ENCODE assay signal across 8 cellular contexts in genomic region chr4:169115897-169116254, GRCh38.
DNase-seq lines count a peak whose midpoint lies in the region; ATAC-seq and TF ChIP-seq lines count a peak whose summit lies in the region.

No MANE protein-coding gene starts in this region.

- peaks cover 4% of the 10 kb centered on the region for H3K9me3 Mint-ChIP-seq in WTC11
- no peaks in the 10 kb centered on the region for H3K9me3 Mint-ChIP-seq in activated CD8-positive, alpha-beta memory T cell treated with anti-CD3 and anti-CD28 coated beads, Interleukin-2, amount 10 ng/mL, durations not matched to agents 7 days and 5 days (ENCODE audit: low read depth)

- CTCF ChIA-PET in AG04449 (lab: Yijun Ruan, JAX) (interaction anchor here (0.6 to 2.2 kb wide), 11 partner anchors 11 to 370 kb away, joined by 3 to 15 read pairs (median 5); partner anchors contain the start of gene CBR4), WTC11 (lab: Charles Lee) (interaction anchor here (0.6 to 0.8 kb wide), 2 partner anchors 13 to 377 kb away, joined by 3 read pairs; no protein-coding TSS in a partner anchor)
- CTCF ChIA-PET in activated CD8-positive, alpha-beta memory T cell treated with anti-CD3 and anti-CD28 coated beads, Interleukin-2, amount 10 ng/mL, durations not matched to agents 7 days and 5 days (lab: Charles Lee): no interaction called here

- H3K36me3 Mint-ChIP-seq in WTC11: peaks cover 26% of the 10 kb centered on the region
- no peaks in the 10 kb centered on the region for H3K36me3 Mint-ChIP-seq in activated CD8-positive, alpha-beta memory T cell treated with anti-CD3 and anti-CD28 coated beads, Interleukin-2, amount 10 ng/mL, durations not matched to agents 7 days and 5 days

- H3K4me3 ChIP-seq in AG04449 (ENCODE audit: low read depth, low read length) (no peak overlapping the region), HFF-Myc (replicated peaks; ENCODE audit: low read depth, low read length) (no peak overlapping the region)

- H3K27ac Mint-ChIP-seq in WTC11: peak overlapping the region; percentile 66
- H3K27ac Mint-ChIP-seq in activated CD8-positive, alpha-beta memory T cell treated with anti-CD3 and anti-CD28 coated beads, Interleukin-2, amount 10 ng/mL, durations not matched to agents 7 days and 5 days: no peak overlapping the region

- peak; percentile 46 for TF ChIP-seq CTCF in AG04449 (IDR thresholded peaks at IDR 0.05; ENCODE audit: insufficient read depth, low read length, missing control alignments)
- TF ChIP-seq CTCF in HFF-Myc (IDR thresholded peaks at IDR 0.05; ENCODE audit: low read depth, low read length, missing control alignments): peak; percentile 36
- no peak for TF ChIP-seq CTCF in WTC11 (IDR thresholded peaks at IDR 0.05)

- DNase-seq in AG04449 (ENCODE audit: low read depth, low spot score): peak; percentile 94
- DNase-seq in HFF-Myc (ENCODE audit: extremely low read depth, low read depth): peak; percentile 67
- DNase-seq in WTC11 (ENCODE audit: low spot score): no peak
- peak; percentile 99 for DNase-seq in kidney tubule cell (ENCODE audit: low spot score)
- DNase-seq in NCI-H2081 treated with DMSO at 0.1 percent for 48 hours (lab: John Stamatoyannopoulos, UW): no peak
- no peak for DNase-seq in activated CD8-positive, alpha-beta memory T cell treated with anti-CD3 and anti-CD28 coated beads, Interleukin-2, amount 10 ng/mL, durations not matched to agents 7 days and 5 days

- H3K4me3 Mint-ChIP-seq in WTC11: no peak overlapping the region
- no peak overlapping the region for H3K4me3 Mint-ChIP-seq in activated CD8-positive, alpha-beta memory T cell treated with anti-CD3 and anti-CD28 coated beads, Interleukin-2, amount 10 ng/mL, durations not matched to agents 7 days and 5 days

- POLR2A ChIA-PET in AG04449 (lab: Yijun Ruan, JAX): interaction anchor here (0.6 to 1.1 kb wide), 5 partner anchors 10 to 295 kb away, joined by 3 read pairs; no protein-coding TSS in a partner anchor
- POLR2A ChIA-PET in WTC11 (lab: Charles Lee): no interaction called here

- peaks cover 24% of the 10 kb centered on the region for H3K4me1 Mint-ChIP-seq in WTC11
- H3K4me1 Mint-ChIP-seq in activated CD8-positive, alpha-beta memory T cell treated with anti-CD3 and anti-CD28 coated beads, Interleukin-2, amount 10 ng/mL, durations not matched to agents 7 days and 5 days: no peaks in the 10 kb centered on the region

- H3K27me3 Mint-ChIP-seq in WTC11 (ENCODE audit: low read depth): no peaks in the 10 kb centered on the region
- H3K27me3 Mint-ChIP-seq in activated CD8-positive, alpha-beta memory T cell treated with anti-CD3 and anti-CD28 coated beads, Interleukin-2, amount 10 ng/mL, durations not matched to agents 7 days and 5 days: peaks cover 7% of the 10 kb centered on the region

- ATAC-seq in WTC11 (peak; percentile 83), HG03135 (IDR thresholded peaks at IDR 0.05; ENCODE audit: unreplicated experiment) (no peak), GM21825 (IDR thresholded peaks at IDR 0.05; ENCODE audit: unreplicated experiment) (no peak)
- ATAC-seq in activated CD8-positive, alpha-beta memory T cell treated with anti-CD3 and anti-CD28 coated beads, Interleukin-2, amount 10 ng/mL, durations not matched to agents 7 days and 5 days: no peak

TF ChIP-seq in WTC11, 78 proteins besides CTCF, POLR2A, EP300 and RAD21:
- TF ChIP-seq ZNF423 (CRISPR knock-in tag; IDR thresholded peaks at IDR 0.05) (no peak), CREM (CRISPR knock-in tag; IDR thresholded peaks at IDR 0.05) (no peak), SP1 (CRISPR knock-in tag; conservative IDR thresholded peaks at IDR 0.05) (no peak), GTF2I (CRISPR knock-in tag; conservative IDR thresholded peaks at IDR 0.05) (no peak), FOXK1 (CRISPR knock-in tag; IDR thresholded peaks at IDR 0.05) (no peak), RELA (CRISPR knock-in tag; IDR thresholded peaks at IDR 0.05; ENCODE audit: borderline replicate concordance) (no peak), ZBTB21 (CRISPR knock-in tag; IDR thresholded peaks at IDR 0.05; ENCODE audit: borderline replicate concordance) (no peak), ZNF512 (CRISPR knock-in tag; IDR thresholded peaks at IDR 0.05; ENCODE audit: borderline replicate concordance) (no peak)

Comparison
In these comparisons a context has a peak if more than half of its experiments do, and no peak if none do; other contexts are left out.
1. DNase-seq: peak in AG04449 (single experiment), HFF-Myc (single experiment) and kidney tubule cell (single experiment); none in WTC11 (single experiment), NCI-H2081 treated with DMSO at 0.1 percent for 48 hours (single experiment) and activated CD8-positive, alpha-beta memory T cell treated with anti-CD3 and anti-CD28 coated beads, Interleukin-2, amount 10 ng/mL, durations not matched to agents 7 days and 5 days (single experiment).